ENCODE assay signal across 26 cellular contexts in genomic region chr2:197504000-197504399, GRCh38. TPM values are rescaled to one million over a fixed set of nuclear protein-coding genes. Genes with fewer than 3 reads are reported as not detected.
A peak's percentile ranks its signal among the peaks of the same experiment; 100 is the strongest.
DNase-seq lines count a peak whose midpoint lies in the region; ATAC-seq and TF ChIP-seq lines count a peak whose summit lies in the region.
"Had no signal": no experiment of that assay in that cellular context is flagged by ENCODE, and none has a peak within 500 bp of the region (broad histone marks: within the 10 kb centered on the region; RNA-seq: fewer than 3 reads in every experiment).

No MANE protein-coding gene starts in this region.

- no peak overlapping the region for H3K18ac ChIP-seq in trophoblast cell (ENCODE audit: low read length)

- H2BK5ac ChIP-seq in trophoblast cell (ENCODE audit: low read depth, low read length, poor library complexity) = no peak overlapping the region

- no peaks in the 10 kb centered on the region for H3K9me3 Mint-ChIP-seq in activated CD4-positive, alpha-beta memory T cell treated with anti-CD3 and anti-CD28 coated beads for 36 hours
- no peaks in the 10 kb centered on the region for H3K9me3 Mint-ChIP-seq in activated CD4-positive, alpha-beta memory T cell treated with anti-CD3 and anti-CD28 coated beads, Interleukin-2, amount 10 ng/mL, durations not matched to agents 7 days and 5 days
- no peaks in the 10 kb centered on the region for H3K9me3 Mint-ChIP-seq in CD8-positive, alpha-beta T cell
- no peaks in the 10 kb centered on the region for H3K9me3 Mint-ChIP-seq in activated T-helper 17 cell treated with anti-CD3 and anti-CD28 coated beads, Interleukin-2, amount 50 U/mL, for 72 hours
- H3K9me3 Mint-ChIP-seq in immature natural killer cell = no peaks in the 10 kb centered on the region
- H3K9me3 Mint-ChIP-seq: CD8-positive, alpha-beta memory T cell; naive B cell had no signal

- no peak for ATAC-seq in CD8-positive, alpha-beta T cell
- no peak for ATAC-seq in activated T-helper 17 cell treated with anti-CD3 and anti-CD28 coated beads, Interleukin-2, amount 50 U/mL, for 72 hours (replicated peaks)
- ATAC-seq: gastrocnemius medialis, lower lobe of right lung, PC-3 had no signal

- H4K8ac ChIP-seq in trophoblast cell (ENCODE audit: low read depth, low read length) = no peak overlapping the region

- no CpG with 5 or more reads among the region's 2 CpGs for WGBS in trophoblast cell (ENCODE audit: extremely low coverage, insufficient coverage, insufficient read length)

- no peak overlapping the region for H4K12ac ChIP-seq in trophoblast cell (ENCODE audit: low read depth, low read length)

- H3K4ac ChIP-seq in trophoblast cell (ENCODE audit: low read depth, low read length) = no peak overlapping the region

- H3K9ac ChIP-seq in trophoblast cell (ENCODE audit: low read length) = no peak overlapping the region

- peaks cover 11% of the 10 kb centered on the region for H3K79me1 ChIP-seq in trophoblast cell (ENCODE audit: low read length)

- peaks cover 48% of the 10 kb centered on the region for H3K36me3 Mint-ChIP-seq in activated CD4-positive, alpha-beta memory T cell treated with anti-CD3 and anti-CD28 coated beads for 36 hours
- H3K36me3 Mint-ChIP-seq in activated CD4-positive, alpha-beta memory T cell treated with anti-CD3 and anti-CD28 coated beads, Interleukin-2, amount 10 ng/mL, durations not matched to agents 7 days and 5 days (ENCODE audit: low read depth) = peaks cover 41% of the 10 kb centered on the region
- H3K36me3 Mint-ChIP-seq in CD8-positive, alpha-beta T cell = peaks cover 43% of the 10 kb centered on the region
- peaks cover 67% of the 10 kb centered on the region for H3K36me3 Mint-ChIP-seq in activated T-helper 17 cell treated with anti-CD3 and anti-CD28 coated beads, Interleukin-2, amount 50 U/mL, for 72 hours (ENCODE audit: low read depth)
- peaks cover 0 to 4% (median 2%) of the 10 kb centered on the region in 3 donors for H3K36me3 Mint-ChIP-seq in immature natural killer cell

- H3K4me1 ChIP-seq in CD8-positive, alpha-beta T cell (ENCODE audit: insufficient read depth, low read length) = peaks cover 16% of the 10 kb centered on the region
- no peaks in the 10 kb centered on the region for H3K4me1 ChIP-seq in trophoblast cell (ENCODE audit: control insufficient read depth in 1 of 2, insufficient read depth in 2 of 2, low read length in 2 of 2)

- H2BK12ac ChIP-seq in trophoblast cell (ENCODE audit: low read length) = no peak overlapping the region

- peak overlapping the region; percentile 47 for H3K27ac Mint-ChIP-seq in activated CD4-positive, alpha-beta memory T cell treated with anti-CD3 and anti-CD28 coated beads for 36 hours
- H3K27ac Mint-ChIP-seq in activated CD4-positive, alpha-beta memory T cell treated with anti-CD3 and anti-CD28 coated beads, Interleukin-2, amount 10 ng/mL, durations not matched to agents 7 days and 5 days = no peak overlapping the region
- H3K27ac Mint-ChIP-seq in CD8-positive, alpha-beta T cell = peak overlapping the region; percentile 18
- no peak overlapping the region for H3K27ac Mint-ChIP-seq in activated T-helper 17 cell treated with anti-CD3 and anti-CD28 coated beads, Interleukin-2, amount 50 U/mL, for 72 hours
- H3K27ac Mint-ChIP-seq in immature natural killer cell = peak overlapping the region in 3 of 6 donors; percentile 12 to 75 (median 37)

- H3K4me3 ChIP-seq in CD8-positive, alpha-beta T cell (ENCODE audit: low read depth, low read length) = no peak overlapping the region
- H3K4me3 ChIP-seq in trophoblast cell (ENCODE audit: low read depth, low read length) = no peak overlapping the region
- H3K4me3 ChIP-seq: gastrocnemius medialis, lower lobe of right lung had no signal

- peaks cover 5% of the 10 kb centered on the region for H3K36me3 ChIP-seq in CD8-positive, alpha-beta T cell (ENCODE audit: insufficient read depth, low read length)
- peaks cover 9 to 11% of the 10 kb centered on the region in 2 experiments for H3K36me3 ChIP-seq in trophoblast cell (ENCODE audit: control insufficient read depth in 1 of 2, insufficient read depth in 2 of 2, low read length in 2 of 2)

- no peak overlapping the region for H3K23ac ChIP-seq in trophoblast cell (ENCODE audit: low read length)

- no peak for DNase-seq in activated CD4-positive, alpha-beta memory T cell treated with anti-CD3 and anti-CD28 coated beads for 36 hours
- DNase-seq in activated CD4-positive, alpha-beta memory T cell treated with anti-CD3 and anti-CD28 coated beads, Interleukin-2, amount 10 ng/mL, durations not matched to agents 7 days and 5 days = no peak
- no peak for DNase-seq in CD8-positive, alpha-beta T cell
- peak; percentile 17 for DNase-seq in posterior vena cava (ENCODE audit: low spot score)
- DNase-seq in trophoblast cell = no peak
- DNase-seq in immature natural killer cell = no peak
- no peak for DNase-seq in GM13976 (ENCODE audit: low spot score)
- DNase-seq: activated CD4-positive, CD25-positive, alpha-beta regulatory T cell treated with anti-CD3 and anti-CD28 coated beads, Interleukin-2, amount 50 U/mL, for 72 hours; activated CD8-positive, alpha-beta memory T cell treated with anti-CD3 and anti-CD28 coated beads for 24 hours; activated gamma-delta T cell treated with Interleukin-2 at 50 U/mL for 16 hours; activated T-cell treated with anti-CD3 and anti-CD28 coated beads for 4 hours; CD8-positive, alpha-beta memory T cell; DMS 273 treated with DMSO at 0.1 percent for 48 hours; EL; gastrocnemius medialis; Karpas-422; kidney glomerular epithelial cell; lower lobe of right lung; midbrain; naive B cell; NCI-H1417 treated with DMSO at 0.1 percent for 48 hours; NCI-H2029 treated with DMSO at 0.1 percent for 48 hours; NCI-H524; PC-3; stimulated activated CD4-positive, alpha-beta T cell treated with anti-CD3 and anti-CD28 coated beads, Interleukin-4, amount 100 ng/mL, for 4 hours had no signal

- CTCF ChIA-PET in activated CD4-positive, alpha-beta memory T cell treated with anti-CD3 and anti-CD28 coated beads for 36 hours (lab: Charles Lee) = no interaction called here
- CTCF ChIA-PET in activated CD4-positive, alpha-beta memory T cell treated with anti-CD3 and anti-CD28 coated beads, Interleukin-2, amount 10 ng/mL, durations not matched to agents 7 days and 5 days (lab: Charles Lee) = interaction anchor here (3.2 kb wide), 1 partner anchor 12 kb away, joined by 11 read pairs; the partner anchor contains the start of gene MOB4
- CTCF ChIA-PET in CD8-positive, alpha-beta T cell (lab: Charles Lee) = no interaction called here

- no peaks in the 10 kb centered on the region for H3K27me3 Mint-ChIP-seq in activated CD4-positive, alpha-beta memory T cell treated with anti-CD3 and anti-CD28 coated beads for 36 hours
- H3K27me3 Mint-ChIP-seq in activated CD4-positive, alpha-beta memory T cell treated with anti-CD3 and anti-CD28 coated beads, Interleukin-2, amount 10 ng/mL, durations not matched to agents 7 days and 5 days = no peaks in the 10 kb centered on the region
- no peaks in the 10 kb centered on the region for H3K27me3 Mint-ChIP-seq in CD8-positive, alpha-beta T cell (ENCODE audit: low read depth)
- H3K27me3 Mint-ChIP-seq in activated T-helper 17 cell treated with anti-CD3 and anti-CD28 coated beads, Interleukin-2, amount 50 U/mL, for 72 hours = no peaks in the 10 kb centered on the region
- H3K27me3 Mint-ChIP-seq in immature natural killer cell (ENCODE audit: low read depth in 3 of 3) = peaks cover 4 to 12% (median 10%) of the 10 kb centered on the region in 3 donors
- H3K27me3 Mint-ChIP-seq: CD8-positive, alpha-beta memory T cell; naive B cell had no signal

- H3K9me3 ChIP-seq in CD8-positive, alpha-beta T cell (ENCODE audit: low read length) = no peaks in the 10 kb centered on the region
- no peaks in the 10 kb centered on the region for H3K9me3 ChIP-seq in trophoblast cell (ENCODE audit: insufficient read depth, low read depth, low read length)
- H3K9me3 ChIP-seq: gastrocnemius medialis, lower lobe of right lung had no signal

- H3K27me3 ChIP-seq in CD8-positive, alpha-beta T cell (ENCODE audit: insufficient read depth, low read length) = no peaks in the 10 kb centered on the region
- no peaks in the 10 kb centered on the region for H3K27me3 ChIP-seq in trophoblast cell (ENCODE audit: insufficient read depth, low read length)
- H3K27me3 ChIP-seq: gastrocnemius medialis had no signal

- no peak overlapping the region for H3K27ac ChIP-seq in CD8-positive, alpha-beta T cell (ENCODE audit: low read depth, low read length)
- no peak overlapping the region for H3K27ac ChIP-seq in trophoblast cell (ENCODE audit: low read depth, low read length)
- H3K27ac ChIP-seq: lower lobe of right lung had no signal

- peaks cover 15% of the 10 kb centered on the region for H3K79me2 ChIP-seq in trophoblast cell (ENCODE audit: control insufficient read depth, insufficient read depth, low read length, poor library complexity)

- H2AFZ ChIP-seq in trophoblast cell (ENCODE audit: insufficient read depth, low read length, poor library complexity) = no peak overlapping the region

- no peak for TF ChIP-seq CTCF in CD8-positive, alpha-beta T cell (IDR thresholded peaks at IDR 0.05)
- no peak for TF ChIP-seq CTCF in GM13976 (IDR thresholded peaks at IDR 0.05; ENCODE audit: borderline replicate concordance, control extremely low read depth, extremely low read depth, insufficient read depth, missing control alignments)

- POLR2A ChIA-PET in activated CD4-positive, alpha-beta memory T cell treated with anti-CD3 and anti-CD28 coated beads for 36 hours (lab: Charles Lee) = interaction anchor here (0.7 to 1.6 kb wide), 2 partner anchors 10 to 11 kb away, joined by 3 to 8 read pairs; partner anchors contain the start of gene MOB4
- POLR2A ChIA-PET in activated CD4-positive, alpha-beta memory T cell treated with anti-CD3 and anti-CD28 coated beads, Interleukin-2, amount 10 ng/mL, durations not matched to agents 7 days and 5 days (lab: Charles Lee) = interaction anchor here (1.0 to 9.0 kb wide), 2 partner anchors 10 to 69 kb away, joined by 3 to 275 read pairs; partner anchors contain the start of genes MOB4 and SF3B1
- POLR2A ChIA-PET in CD8-positive, alpha-beta T cell (lab: Charles Lee) = interaction anchor here (0.7 to 9.5 kb wide), 2 partner anchors 9 to 10 kb away, joined by 3 to 146 read pairs; partner anchors contain the start of gene MOB4

- H3K4me3 Mint-ChIP-seq in activated CD4-positive, alpha-beta memory T cell treated with anti-CD3 and anti-CD28 coated beads for 36 hours = no peak overlapping the region
- H3K4me3 Mint-ChIP-seq in activated CD4-positive, alpha-beta memory T cell treated with anti-CD3 and anti-CD28 coated beads, Interleukin-2, amount 10 ng/mL, durations not matched to agents 7 days and 5 days = no peak overlapping the region
- H3K4me3 Mint-ChIP-seq in CD8-positive, alpha-beta T cell = no peak overlapping the region
- peak overlapping the region; percentile 98 for H3K4me3 Mint-ChIP-seq in activated T-helper 17 cell treated with anti-CD3 and anti-CD28 coated beads, Interleukin-2, amount 50 U/mL, for 72 hours
- H3K4me3 Mint-ChIP-seq in immature natural killer cell = no peak overlapping the region

- in situ Hi-C loops in GM13976 (cut with MboI; ENCODE audit: low sequenced_read_pairs, unreplicated experiment) = no loop called here

- H4K91ac ChIP-seq in trophoblast cell (ENCODE audit: low read depth, low read length) = no peak overlapping the region

- intact Hi-C loops in activated CD4-positive, alpha-beta memory T cell treated with anti-CD3 and anti-CD28 coated beads for 36 hours (cut with micrococcal nuclease) = loop anchor here (5.0 kb wide), 4 partner anchors 273 to 1337 kb away; partner anchors contain the start of gene PGAP1
- intact Hi-C loops in CD8-positive, alpha-beta T cell (cut with DNase I, micrococcal nuclease) = loop anchor here in 1 of 2 experiments (5.0 kb wide), 1 partner anchor 33 kb away; no protein-coding TSS in a partner anchor
- intact Hi-C loops in posterior vena cava (cut with DNase I) = no loop called here

- H3K14ac ChIP-seq in trophoblast cell (ENCODE audit: low read length) = no peak overlapping the region

- no peak overlapping the region for H2AK5ac ChIP-seq in trophoblast cell (ENCODE audit: low read length)

- no peak overlapping the region for H3K4me2 ChIP-seq in trophoblast cell (ENCODE audit: low read length)

- H3K4me1 Mint-ChIP-seq in activated CD4-positive, alpha-beta memory T cell treated with anti-CD3 and anti-CD28 coated beads for 36 hours (ENCODE audit: low read depth) = peaks cover 28% of the 10 kb centered on the region
- H3K4me1 Mint-ChIP-seq in activated CD4-positive, alpha-beta memory T cell treated with anti-CD3 and anti-CD28 coated beads, Interleukin-2, amount 10 ng/mL, durations not matched to agents 7 days and 5 days = peaks cover 26% of the 10 kb centered on the region
- peaks cover 28% of the 10 kb centered on the region for H3K4me1 Mint-ChIP-seq in CD8-positive, alpha-beta T cell (ENCODE audit: low read depth)
- peaks cover 8% of the 10 kb centered on the region for H3K4me1 Mint-ChIP-seq in activated T-helper 17 cell treated with anti-CD3 and anti-CD28 coated beads, Interleukin-2, amount 50 U/mL, for 72 hours
- H3K4me1 Mint-ChIP-seq in immature natural killer cell = peaks cover 27 to 28% of the 10 kb centered on the region in 2 donors

- H2BK120ac ChIP-seq in trophoblast cell (ENCODE audit: insufficient read depth, low read length, poor library complexity) = no peak overlapping the region

RNA-seq across cellular contexts. Expression of gene HSPE1, which starts 3.8 kb away (rescaled TPM):
- total RNA-seq in activated CD4-positive, alpha-beta memory T cell treated with anti-CD3 and anti-CD28 coated beads for 36 hours = 100 to 1,000 TPM; 282 to 283 TPM
- 10 to 100 TPM; 85.9 to 92.6 TPM for total RNA-seq in activated CD4-positive, alpha-beta memory T cell treated with anti-CD3 and anti-CD28 coated beads, Interleukin-2, amount 10 ng/mL, durations not matched to agents 7 days and 5 days
- 10 to 100 TPM; 76.7 to 76.8 TPM for total RNA-seq in CD8-positive, alpha-beta T cell
- total RNA-seq in activated T-helper 17 cell treated with anti-CD3 and anti-CD28 coated beads, Interleukin-2, amount 50 U/mL, for 72 hours = 100 to 1,000 TPM; 151 to 313 TPM
- 10 to 100 TPM; 54.5 to 60.5 TPM for total RNA-seq in posterior vena cava
- 241 and 243 TPM in 2 replicates for polyA plus RNA-seq in trophoblast cell (2013)
- 10 to 100 TPM; 60.2 to 96.7 (median 93.7) TPM for polyA plus RNA-seq in immature natural killer cell

RNA-seq across cellular contexts. Expression of gene HSPD1, which starts 4.4 kb away (rescaled TPM):
- total RNA-seq in activated CD4-positive, alpha-beta memory T cell treated with anti-CD3 and anti-CD28 coated beads for 36 hours = 100 to 1,000 TPM; 839 to 853 TPM
- total RNA-seq in activated CD4-positive, alpha-beta memory T cell treated with anti-CD3 and anti-CD28 coated beads, Interleukin-2, amount 10 ng/mL, durations not matched to agents 7 days and 5 days = 100 to 1,000 TPM; 227 to 229 TPM
- total RNA-seq in CD8-positive, alpha-beta T cell = 100 to 1,000 TPM; 162 to 163 TPM
- 100 to 1,000 TPM; 344 to 822 TPM for total RNA-seq in activated T-helper 17 cell treated with anti-CD3 and anti-CD28 coated beads, Interleukin-2, amount 50 U/mL, for 72 hours
- total RNA-seq in posterior vena cava = 100 to 1,000 TPM; 106 to 131 TPM
- polyA plus RNA-seq in trophoblast cell (2013) = 159 and 161 TPM in 2 replicates
- 10 to 100 TPM; 50.7 to 77.3 (median 52.2) TPM for polyA plus RNA-seq in immature natural killer cell

RNA-seq across cellular contexts. Expression of gene MOB4, which starts 11.9 kb away (rescaled TPM):
- 10 to 100 TPM; 18.9 to 19.5 TPM for total RNA-seq in activated CD4-positive, alpha-beta memory T cell treated with anti-CD3 and anti-CD28 coated beads for 36 hours
- total RNA-seq in activated CD4-positive, alpha-beta memory T cell treated with anti-CD3 and anti-CD28 coated beads, Interleukin-2, amount 10 ng/mL, durations not matched to agents 7 days and 5 days = 10 to 100 TPM; 23.5 to 24.8 TPM
- total RNA-seq in CD8-positive, alpha-beta T cell = 10 to 100 TPM; 32.1 to 36.5 TPM
- 10 to 100 TPM; 13.4 to 20.1 TPM for total RNA-seq in activated T-helper 17 cell treated with anti-CD3 and anti-CD28 coated beads, Interleukin-2, amount 50 U/mL, for 72 hours
- total RNA-seq in posterior vena cava = 10 to 100 TPM; 35.1 to 55.4 TPM
- 41.7 and 43.9 TPM in 2 replicates for polyA plus RNA-seq in trophoblast cell (2013)
- 10 to 100 TPM; 33.5 to 56.0 (median 33.9) TPM for polyA plus RNA-seq in immature natural killer cell

RNA-seq across cellular contexts. Expression of gene COQ10B, which starts 50.6 kb away (rescaled TPM):
- 10 to 100 TPM; 21.5 TPM for total RNA-seq in activated CD4-positive, alpha-beta memory T cell treated with anti-CD3 and anti-CD28 coated beads for 36 hours
- total RNA-seq in activated CD4-positive, alpha-beta memory T cell treated with anti-CD3 and anti-CD28 coated beads, Interleukin-2, amount 10 ng/mL, durations not matched to agents 7 days and 5 days = 10 to 100 TPM; 22.2 to 24.4 TPM
- 10 to 100 TPM; 66.9 to 67.6 TPM for total RNA-seq in CD8-positive, alpha-beta T cell
- 10 to 100 TPM; 15.8 to 20.1 TPM for total RNA-seq in activated T-helper 17 cell treated with anti-CD3 and anti-CD28 coated beads, Interleukin-2, amount 50 U/mL, for 72 hours
- total RNA-seq in posterior vena cava = 10 to 100 TPM; 29.5 to 42.9 TPM
- 26.1 and 26.3 TPM in 2 replicates for polyA plus RNA-seq in trophoblast cell (2013)
- polyA plus RNA-seq in immature natural killer cell = 10 to 100 TPM; 49.4 to 80.9 (median 56.6) TPM

Comparison
In these comparisons a context has a peak if more than half of its experiments do, and no peak if none do; other contexts are left out.
1. H3K27ac Mint-ChIP-seq: peak in activated CD4-positive, alpha-beta memory T cell treated with anti-CD3 and anti-CD28 coated beads for 36 hours (single experiment) and CD8-positive, alpha-beta T cell (single experiment); none in activated CD4-positive, alpha-beta memory T cell treated with anti-CD3 and anti-CD28 coated beads, Interleukin-2, amount 10 ng/mL, durations not matched to agents 7 days and 5 days (single experiment) and activated T-helper 17 cell treated with anti-CD3 and anti-CD28 coated beads, Interleukin-2, amount 50 U/mL, for 72 hours (single experiment).